Comparison of ENCODE assay signal across 2 cellular contexts in the genomic region with DNA sequence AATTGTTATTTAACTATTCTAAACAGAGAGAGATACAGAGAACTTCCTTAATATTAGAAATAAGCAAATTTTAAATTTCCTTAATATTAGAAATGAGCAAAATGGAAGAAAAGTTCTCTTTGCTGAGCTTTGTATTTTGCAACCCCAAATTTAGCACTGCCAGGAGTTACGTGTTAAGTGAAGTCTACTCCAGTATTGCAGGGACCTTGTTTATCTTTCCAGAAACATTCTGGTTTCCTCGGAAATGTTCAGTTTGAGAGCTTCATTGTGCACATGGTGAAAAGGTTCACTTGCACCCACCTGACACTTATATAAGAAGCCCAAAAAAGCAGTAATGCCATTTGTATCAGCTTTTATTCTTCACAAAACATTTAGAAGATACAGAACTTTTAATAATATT.
TF ChIP-seq lines count a peak whose summit lies in the region.

No MANE protein-coding gene starts in this region.

TF ChIP-seq in liver, 16 proteins besides CTCF, POLR2A, EP300 and RAD21:
- peak; percentile 22 to 53 for TF ChIP-seq HNF4A (conservative IDR thresholded peaks at IDR 0.05)
- peak; percentile 12 for TF ChIP-seq FOXA1 (IDR thresholded peaks at IDR 0.05)
- TF ChIP-seq, protein P1, sequence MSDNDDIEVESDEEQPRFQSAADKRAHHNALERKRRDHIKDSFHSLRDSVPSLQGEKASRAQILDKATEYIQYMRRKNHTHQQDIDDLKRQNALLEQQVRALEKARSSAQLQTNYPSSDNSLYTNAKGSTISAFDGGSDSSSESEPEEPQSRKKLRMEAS (IDR thresholded peaks at IDR 0.05) = no peak
- no peak for TF ChIP-seq TAF1 (conservative IDR thresholded peaks at IDR 0.05)
- TF ChIP-seq RXRA (IDR thresholded peaks at IDR 0.05) = peak; percentile 16 to 42
- TF ChIP-seq FOXA2 (IDR thresholded peaks at IDR 0.05) = peak; percentile 37

TF ChIP-seq in HepG2, 621 proteins besides CTCF, POLR2A, EP300 and RAD21:
- TF ChIP-seq, protein P2, sequence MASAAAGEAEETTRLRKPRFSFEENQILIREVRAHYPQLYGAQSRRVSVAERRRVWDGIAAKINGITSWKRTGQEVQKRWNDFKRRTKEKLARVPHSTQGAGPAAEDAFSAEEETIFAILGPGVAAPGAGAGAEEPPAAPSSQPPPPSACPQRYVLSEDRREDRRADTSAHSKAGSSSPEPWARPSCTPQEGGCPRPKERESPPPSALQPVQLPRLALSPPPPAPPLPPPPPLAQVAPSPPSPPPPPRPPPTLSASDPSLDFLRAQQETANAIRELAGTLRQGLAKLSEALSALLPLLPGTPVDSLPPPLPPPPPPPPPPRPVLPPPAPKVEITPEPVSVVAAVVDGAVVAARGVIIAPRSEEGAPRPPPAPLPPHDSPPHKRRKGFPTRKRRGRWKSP (CRISPR knock-in tag; IDR thresholded peaks at IDR 0.05) = no peak
- no peak for TF ChIP-seq ZNF564 (CRISPR knock-in tag; IDR thresholded peaks at IDR 0.05)
- TF ChIP-seq RNF2 (conservative IDR thresholded peaks at IDR 0.05; ENCODE audit: low read depth) = no peak
- TF ChIP-seq, protein P3, sequence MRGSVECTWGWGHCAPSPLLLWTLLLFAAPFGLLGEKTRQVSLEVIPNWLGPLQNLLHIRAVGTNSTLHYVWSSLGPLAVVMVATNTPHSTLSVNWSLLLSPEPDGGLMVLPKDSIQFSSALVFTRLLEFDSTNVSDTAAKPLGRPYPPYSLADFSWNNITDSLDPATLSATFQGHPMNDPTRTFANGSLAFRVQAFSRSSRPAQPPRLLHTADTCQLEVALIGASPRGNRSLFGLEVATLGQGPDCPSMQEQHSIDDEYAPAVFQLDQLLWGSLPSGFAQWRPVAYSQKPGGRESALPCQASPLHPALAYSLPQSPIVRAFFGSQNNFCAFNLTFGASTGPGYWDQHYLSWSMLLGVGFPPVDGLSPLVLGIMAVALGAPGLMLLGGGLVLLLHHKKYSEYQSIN (CRISPR knock-in tag; IDR thresholded peaks at IDR 0.05; ENCODE audit: borderline replicate concordance) = no peak
- no peak for TF ChIP-seq PLRG1 (conservative IDR thresholded peaks at IDR 0.05)
- no peak for TF ChIP-seq NCOA5 (CRISPR knock-in tag; IDR thresholded peaks at IDR 0.05)
- no peak for TF ChIP-seq ARNT (IDR thresholded peaks at IDR 0.05)
- TF ChIP-seq MATR3 (CRISPR knock-in tag; IDR thresholded peaks at IDR 0.05) = no peak
- no peak for TF ChIP-seq NAIF1 (CRISPR knock-in tag; IDR thresholded peaks at IDR 0.05; ENCODE audit: borderline replicate concordance)
- no peak for TF ChIP-seq NKX3-1 (CRISPR knock-in tag; IDR thresholded peaks at IDR 0.05)
- TF ChIP-seq ZNF670 (CRISPR knock-in tag; IDR thresholded peaks at IDR 0.05; ENCODE audit: borderline replicate concordance) = no peak
- TF ChIP-seq, protein P4, sequence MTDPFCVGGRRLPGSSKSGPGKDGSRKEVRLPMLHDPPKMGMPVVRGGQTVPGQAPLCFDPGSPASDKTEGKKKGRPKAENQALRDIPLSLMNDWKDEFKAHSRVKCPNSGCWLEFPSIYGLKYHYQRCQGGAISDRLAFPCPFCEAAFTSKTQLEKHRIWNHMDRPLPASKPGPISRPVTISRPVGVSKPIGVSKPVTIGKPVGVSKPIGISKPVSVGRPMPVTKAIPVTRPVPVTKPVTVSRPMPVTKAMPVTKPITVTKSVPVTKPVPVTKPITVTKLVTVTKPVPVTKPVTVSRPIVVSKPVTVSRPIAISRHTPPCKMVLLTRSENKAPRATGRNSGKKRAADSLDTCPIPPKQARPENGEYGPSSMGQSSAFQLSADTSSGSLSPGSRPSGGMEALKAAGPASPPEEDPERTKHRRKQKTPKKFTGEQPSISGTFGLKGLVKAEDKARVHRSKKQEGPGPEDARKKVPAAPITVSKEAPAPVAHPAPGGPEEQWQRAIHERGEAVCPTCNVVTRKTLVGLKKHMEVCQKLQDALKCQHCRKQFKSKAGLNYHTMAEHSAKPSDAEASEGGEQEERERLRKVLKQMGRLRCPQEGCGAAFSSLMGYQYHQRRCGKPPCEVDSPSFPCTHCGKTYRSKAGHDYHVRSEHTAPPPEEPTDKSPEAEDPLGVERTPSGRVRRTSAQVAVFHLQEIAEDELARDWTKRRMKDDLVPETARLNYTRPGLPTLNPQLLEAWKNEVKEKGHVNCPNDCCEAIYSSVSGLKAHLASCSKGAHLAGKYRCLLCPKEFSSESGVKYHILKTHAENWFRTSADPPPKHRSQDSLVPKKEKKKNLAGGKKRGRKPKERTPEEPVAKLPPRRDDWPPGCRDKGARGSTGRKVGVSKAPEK (CRISPR knock-in tag; IDR thresholded peaks at IDR 0.05; ENCODE audit: borderline replicate concordance) = no peak
- TF ChIP-seq U2AF1 (optimal IDR thresholded peaks at IDR 0.05; ENCODE audit: low read depth, low read length) = no peak
- TF ChIP-seq, protein P5, sequence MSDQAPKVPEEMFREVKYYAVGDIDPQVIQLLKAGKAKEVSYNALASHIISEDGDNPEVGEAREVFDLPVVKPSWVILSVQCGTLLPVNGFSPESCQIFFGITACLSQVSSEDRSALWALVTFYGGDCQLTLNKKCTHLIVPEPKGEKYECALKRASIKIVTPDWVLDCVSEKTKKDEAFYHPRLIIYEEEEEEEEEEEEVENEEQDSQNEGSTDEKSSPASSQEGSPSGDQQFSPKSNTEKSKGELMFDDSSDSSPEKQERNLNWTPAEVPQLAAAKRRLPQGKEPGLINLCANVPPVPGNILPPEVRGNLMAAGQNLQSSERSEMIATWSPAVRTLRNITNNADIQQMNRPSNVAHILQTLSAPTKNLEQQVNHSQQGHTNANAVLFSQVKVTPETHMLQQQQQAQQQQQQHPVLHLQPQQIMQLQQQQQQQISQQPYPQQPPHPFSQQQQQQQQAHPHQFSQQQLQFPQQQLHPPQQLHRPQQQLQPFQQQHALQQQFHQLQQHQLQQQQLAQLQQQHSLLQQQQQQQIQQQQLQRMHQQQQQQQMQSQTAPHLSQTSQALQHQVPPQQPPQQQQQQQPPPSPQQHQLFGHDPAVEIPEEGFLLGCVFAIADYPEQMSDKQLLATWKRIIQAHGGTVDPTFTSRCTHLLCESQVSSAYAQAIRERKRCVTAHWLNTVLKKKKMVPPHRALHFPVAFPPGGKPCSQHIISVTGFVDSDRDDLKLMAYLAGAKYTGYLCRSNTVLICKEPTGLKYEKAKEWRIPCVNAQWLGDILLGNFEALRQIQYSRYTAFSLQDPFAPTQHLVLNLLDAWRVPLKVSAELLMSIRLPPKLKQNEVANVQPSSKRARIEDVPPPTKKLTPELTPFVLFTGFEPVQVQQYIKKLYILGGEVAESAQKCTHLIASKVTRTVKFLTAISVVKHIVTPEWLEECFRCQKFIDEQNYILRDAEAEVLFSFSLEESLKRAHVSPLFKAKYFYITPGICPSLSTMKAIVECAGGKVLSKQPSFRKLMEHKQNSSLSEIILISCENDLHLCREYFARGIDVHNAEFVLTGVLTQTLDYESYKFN (CRISPR knock-in tag; conservative IDR thresholded peaks at IDR 0.05) = no peak
TF ChIP-seq in HepG2: peak in this region for 0.
